Comparison of ENCODE assay signal across 1 cellular context in the genomic region with DNA sequence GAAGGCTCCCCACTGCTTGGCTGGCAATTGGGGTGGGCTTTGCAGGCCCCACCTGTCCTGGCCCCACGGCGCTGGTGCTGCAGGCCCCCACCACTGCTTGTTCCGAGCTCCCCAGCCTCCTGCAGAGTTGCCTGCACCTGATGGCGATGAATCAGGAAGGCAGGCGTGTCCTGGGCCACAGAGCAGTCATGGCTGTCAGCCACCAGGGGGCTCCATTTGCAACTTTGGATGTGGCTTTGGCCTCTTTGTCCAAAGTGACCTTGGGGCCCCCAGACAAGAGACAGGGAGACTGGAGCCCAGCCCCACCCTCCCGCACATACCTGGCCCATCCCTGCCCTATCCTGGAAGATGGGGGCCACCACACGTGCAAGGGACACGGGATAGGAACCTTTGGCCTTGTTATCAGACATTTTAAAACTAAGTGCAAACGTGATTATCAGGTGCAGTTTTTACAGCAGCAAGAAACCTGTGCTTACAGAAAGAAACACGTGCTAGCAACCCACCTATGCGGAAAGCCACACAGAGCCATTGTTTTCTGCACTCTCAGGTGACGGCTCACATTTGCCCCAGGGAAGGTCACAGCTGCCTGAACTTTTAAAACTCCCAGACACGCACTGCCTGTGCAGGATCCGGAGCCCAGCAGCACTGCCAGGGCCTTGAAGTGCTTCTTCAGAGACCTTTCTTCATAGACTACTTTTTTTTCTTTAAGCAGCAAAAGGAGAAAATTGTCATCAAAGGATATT.
TF ChIP-seq lines count a peak whose summit lies in the region.

A gene with protein sequence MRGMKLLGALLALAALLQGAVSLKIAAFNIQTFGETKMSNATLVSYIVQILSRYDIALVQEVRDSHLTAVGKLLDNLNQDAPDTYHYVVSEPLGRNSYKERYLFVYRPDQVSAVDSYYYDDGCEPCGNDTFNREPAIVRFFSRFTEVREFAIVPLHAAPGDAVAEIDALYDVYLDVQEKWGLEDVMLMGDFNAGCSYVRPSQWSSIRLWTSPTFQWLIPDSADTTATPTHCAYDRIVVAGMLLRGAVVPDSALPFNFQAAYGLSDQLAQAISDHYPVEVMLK (plus strand): TSS at position 443 of the 743 bp plus-strand sequence. CDS start 683 bp downstream, outside the sequence.

TF ChIP-seq in K562, 482 proteins besides CTCF, POLR2A, EP300 and RAD21 (continued from another document and continues in another):
- TF ChIP-seq, protein P1, sequence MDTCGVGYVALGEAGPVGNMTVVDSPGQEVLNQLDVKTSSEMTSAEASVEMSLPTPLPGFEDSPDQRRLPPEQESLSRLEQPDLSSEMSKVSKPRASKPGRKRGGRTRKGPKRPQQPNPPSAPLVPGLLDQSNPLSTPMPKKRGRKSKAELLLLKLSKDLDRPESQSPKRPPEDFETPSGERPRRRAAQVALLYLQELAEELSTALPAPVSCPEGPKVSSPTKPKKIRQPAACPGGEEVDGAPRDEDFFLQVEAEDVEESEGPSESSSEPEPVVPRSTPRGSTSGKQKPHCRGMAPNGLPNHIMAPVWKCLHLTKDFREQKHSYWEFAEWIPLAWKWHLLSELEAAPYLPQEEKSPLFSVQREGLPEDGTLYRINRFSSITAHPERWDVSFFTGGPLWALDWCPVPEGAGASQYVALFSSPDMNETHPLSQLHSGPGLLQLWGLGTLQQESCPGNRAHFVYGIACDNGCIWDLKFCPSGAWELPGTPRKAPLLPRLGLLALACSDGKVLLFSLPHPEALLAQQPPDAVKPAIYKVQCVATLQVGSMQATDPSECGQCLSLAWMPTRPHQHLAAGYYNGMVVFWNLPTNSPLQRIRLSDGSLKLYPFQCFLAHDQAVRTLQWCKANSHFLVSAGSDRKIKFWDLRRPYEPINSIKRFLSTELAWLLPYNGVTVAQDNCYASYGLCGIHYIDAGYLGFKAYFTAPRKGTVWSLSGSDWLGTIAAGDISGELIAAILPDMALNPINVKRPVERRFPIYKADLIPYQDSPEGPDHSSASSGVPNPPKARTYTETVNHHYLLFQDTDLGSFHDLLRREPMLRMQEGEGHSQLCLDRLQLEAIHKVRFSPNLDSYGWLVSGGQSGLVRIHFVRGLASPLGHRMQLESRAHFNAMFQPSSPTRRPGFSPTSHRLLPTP (IDR thresholded peaks at IDR 0.05; ENCODE audit: borderline replicate concordance, extremely low read depth, insufficient read length), result no peak
- TF ChIP-seq ARID2 (IDR thresholded peaks at IDR 0.05), result no peak
- TF ChIP-seq TBL1XR1 (IDR thresholded peaks at IDR 0.05; ENCODE audit: low read length in 2 of 2), result 0 out of 4 replicates have a peak, but pooled peaks of 1 of the 2 experiments have one; percentile 13
- TF ChIP-seq, protein P2, sequence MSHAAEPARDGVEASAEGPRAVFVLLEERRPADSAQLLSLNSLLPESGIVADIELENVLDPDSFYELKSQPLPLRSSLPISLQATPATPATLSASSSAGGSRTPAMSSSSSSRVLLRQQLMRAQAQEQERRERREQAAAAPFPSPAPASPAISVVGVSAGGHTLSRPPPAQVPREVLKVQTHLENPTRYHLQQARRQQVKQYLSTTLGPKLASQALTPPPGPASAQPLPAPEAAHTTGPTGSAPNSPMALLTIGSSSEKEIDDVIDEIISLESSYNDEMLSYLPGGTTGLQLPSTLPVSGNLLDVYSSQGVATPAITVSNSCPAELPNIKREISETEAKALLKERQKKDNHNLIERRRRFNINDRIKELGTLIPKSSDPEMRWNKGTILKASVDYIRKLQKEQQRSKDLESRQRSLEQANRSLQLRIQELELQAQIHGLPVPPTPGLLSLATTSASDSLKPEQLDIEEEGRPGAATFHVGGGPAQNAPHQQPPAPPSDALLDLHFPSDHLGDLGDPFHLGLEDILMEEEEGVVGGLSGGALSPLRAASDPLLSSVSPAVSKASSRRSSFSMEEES (CRISPR knock-in tag; IDR thresholded peaks at IDR 0.05), result no peak
- TF ChIP-seq XRCC5 (IDR thresholded peaks at IDR 0.05; ENCODE audit: low read depth, low read length), result no peak
- no peak for TF ChIP-seq RBM39 (optimal IDR thresholded peaks at IDR 0.05; ENCODE audit: low read depth, low read length)
- no peak for TF ChIP-seq NR2F6 (CRISPR knock-in tag; IDR thresholded peaks at IDR 0.05)
- TF ChIP-seq HSF4 (CRISPR knock-in tag; IDR thresholded peaks at IDR 0.05; ENCODE audit: borderline replicate concordance), result no peak
- TF ChIP-seq, protein P3, sequence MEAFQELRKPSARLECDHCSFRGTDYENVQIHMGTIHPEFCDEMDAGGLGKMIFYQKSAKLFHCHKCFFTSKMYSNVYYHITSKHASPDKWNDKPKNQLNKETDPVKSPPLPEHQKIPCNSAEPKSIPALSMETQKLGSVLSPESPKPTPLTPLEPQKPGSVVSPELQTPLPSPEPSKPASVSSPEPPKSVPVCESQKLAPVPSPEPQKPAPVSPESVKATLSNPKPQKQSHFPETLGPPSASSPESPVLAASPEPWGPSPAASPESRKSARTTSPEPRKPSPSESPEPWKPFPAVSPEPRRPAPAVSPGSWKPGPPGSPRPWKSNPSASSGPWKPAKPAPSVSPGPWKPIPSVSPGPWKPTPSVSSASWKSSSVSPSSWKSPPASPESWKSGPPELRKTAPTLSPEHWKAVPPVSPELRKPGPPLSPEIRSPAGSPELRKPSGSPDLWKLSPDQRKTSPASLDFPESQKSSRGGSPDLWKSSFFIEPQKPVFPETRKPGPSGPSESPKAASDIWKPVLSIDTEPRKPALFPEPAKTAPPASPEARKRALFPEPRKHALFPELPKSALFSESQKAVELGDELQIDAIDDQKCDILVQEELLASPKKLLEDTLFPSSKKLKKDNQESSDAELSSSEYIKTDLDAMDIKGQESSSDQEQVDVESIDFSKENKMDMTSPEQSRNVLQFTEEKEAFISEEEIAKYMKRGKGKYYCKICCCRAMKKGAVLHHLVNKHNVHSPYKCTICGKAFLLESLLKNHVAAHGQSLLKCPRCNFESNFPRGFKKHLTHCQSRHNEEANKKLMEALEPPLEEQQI (IDR thresholded peaks at IDR 0.05), result no peak
- TF ChIP-seq, protein P4, sequence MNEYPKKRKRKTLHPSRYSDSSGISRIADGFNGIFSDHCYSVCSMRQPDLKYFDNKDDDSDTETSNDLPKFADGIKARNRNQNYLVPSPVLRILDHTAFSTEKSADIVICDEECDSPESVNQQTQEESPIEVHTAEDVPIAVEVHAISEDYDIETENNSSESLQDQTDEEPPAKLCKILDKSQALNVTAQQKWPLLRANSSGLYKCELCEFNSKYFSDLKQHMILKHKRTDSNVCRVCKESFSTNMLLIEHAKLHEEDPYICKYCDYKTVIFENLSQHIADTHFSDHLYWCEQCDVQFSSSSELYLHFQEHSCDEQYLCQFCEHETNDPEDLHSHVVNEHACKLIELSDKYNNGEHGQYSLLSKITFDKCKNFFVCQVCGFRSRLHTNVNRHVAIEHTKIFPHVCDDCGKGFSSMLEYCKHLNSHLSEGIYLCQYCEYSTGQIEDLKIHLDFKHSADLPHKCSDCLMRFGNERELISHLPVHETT (CRISPR knock-in tag; conservative IDR thresholded peaks at IDR 0.05 in 1 of 2, IDR thresholded peaks at IDR 0.05 in 1 of 2), result no peak
- TF ChIP-seq, protein P5, sequence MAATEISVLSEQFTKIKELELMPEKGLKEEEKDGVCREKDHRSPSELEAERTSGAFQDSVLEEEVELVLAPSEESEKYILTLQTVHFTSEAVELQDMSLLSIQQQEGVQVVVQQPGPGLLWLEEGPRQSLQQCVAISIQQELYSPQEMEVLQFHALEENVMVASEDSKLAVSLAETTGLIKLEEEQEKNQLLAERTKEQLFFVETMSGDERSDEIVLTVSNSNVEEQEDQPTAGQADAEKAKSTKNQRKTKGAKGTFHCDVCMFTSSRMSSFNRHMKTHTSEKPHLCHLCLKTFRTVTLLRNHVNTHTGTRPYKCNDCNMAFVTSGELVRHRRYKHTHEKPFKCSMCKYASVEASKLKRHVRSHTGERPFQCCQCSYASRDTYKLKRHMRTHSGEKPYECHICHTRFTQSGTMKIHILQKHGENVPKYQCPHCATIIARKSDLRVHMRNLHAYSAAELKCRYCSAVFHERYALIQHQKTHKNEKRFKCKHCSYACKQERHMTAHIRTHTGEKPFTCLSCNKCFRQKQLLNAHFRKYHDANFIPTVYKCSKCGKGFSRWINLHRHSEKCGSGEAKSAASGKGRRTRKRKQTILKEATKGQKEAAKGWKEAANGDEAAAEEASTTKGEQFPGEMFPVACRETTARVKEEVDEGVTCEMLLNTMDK (IDR thresholded peaks at IDR 0.05; ENCODE audit: borderline replicate concordance, insufficient read depth, low read depth, low read length, poor library complexity, severe bottlenecking), result peak; percentile 87
- TF ChIP-seq GATA2 (CRISPR knock-in tag; IDR thresholded peaks at IDR 0.05), result no peak
- no peak for TF ChIP-seq SIN3B (IDR thresholded peaks at IDR 0.05; ENCODE audit: low read depth)
- no peak for TF ChIP-seq DMBX1 (CRISPR knock-in tag; IDR thresholded peaks at IDR 0.05; ENCODE audit: borderline replicate concordance)
- TF ChIP-seq EP400 (IDR thresholded peaks at IDR 0.05), result no peak
- TF ChIP-seq FOXA3 (CRISPR knock-in tag; conservative IDR thresholded peaks at IDR 0.05 in 1 of 2, IDR thresholded peaks at IDR 0.05 in 1 of 2), result no peak
- TF ChIP-seq FIP1L1 (IDR thresholded peaks at IDR 0.05; ENCODE audit: low read depth, low read length, poor library complexity, severe bottlenecking), result no peak
- no peak for TF ChIP-seq ILF3 (IDR thresholded peaks at IDR 0.05; ENCODE audit: borderline replicate concordance)
- no peak for TF ChIP-seq ZNF354B (CRISPR knock-in tag; IDR thresholded peaks at IDR 0.05)
- TF ChIP-seq MEF2A (IDR thresholded peaks at IDR 0.05; ENCODE audit: control insufficient read depth, low read depth, low read length), result no peak
- TF ChIP-seq STAG1 (CRISPR knock-in tag; IDR thresholded peaks at IDR 0.05; ENCODE audit: borderline replicate concordance), result peak; percentile 35; the same call in 1 of the 2 replicates
- TF ChIP-seq, protein P6, sequence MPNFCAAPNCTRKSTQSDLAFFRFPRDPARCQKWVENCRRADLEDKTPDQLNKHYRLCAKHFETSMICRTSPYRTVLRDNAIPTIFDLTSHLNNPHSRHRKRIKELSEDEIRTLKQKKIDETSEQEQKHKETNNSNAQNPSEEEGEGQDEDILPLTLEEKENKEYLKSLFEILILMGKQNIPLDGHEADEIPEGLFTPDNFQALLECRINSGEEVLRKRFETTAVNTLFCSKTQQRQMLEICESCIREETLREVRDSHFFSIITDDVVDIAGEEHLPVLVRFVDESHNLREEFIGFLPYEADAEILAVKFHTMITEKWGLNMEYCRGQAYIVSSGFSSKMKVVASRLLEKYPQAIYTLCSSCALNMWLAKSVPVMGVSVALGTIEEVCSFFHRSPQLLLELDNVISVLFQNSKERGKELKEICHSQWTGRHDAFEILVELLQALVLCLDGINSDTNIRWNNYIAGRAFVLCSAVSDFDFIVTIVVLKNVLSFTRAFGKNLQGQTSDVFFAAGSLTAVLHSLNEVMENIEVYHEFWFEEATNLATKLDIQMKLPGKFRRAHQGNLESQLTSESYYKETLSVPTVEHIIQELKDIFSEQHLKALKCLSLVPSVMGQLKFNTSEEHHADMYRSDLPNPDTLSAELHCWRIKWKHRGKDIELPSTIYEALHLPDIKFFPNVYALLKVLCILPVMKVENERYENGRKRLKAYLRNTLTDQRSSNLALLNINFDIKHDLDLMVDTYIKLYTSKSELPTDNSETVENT (CRISPR knock-in tag; IDR thresholded peaks at IDR 0.05), result 0 out of 2 replicates have a peak, but pooled peaks have one; percentile 4
- peak; percentile 41 for TF ChIP-seq MEIS2 (IDR thresholded peaks at IDR 0.05; ENCODE audit: partially characterized antibody)
- peak in 1 of 2 experiments; percentile 34; a peak in 1 of 3 replicates for TF ChIP-seq CBX3 (IDR thresholded peaks at IDR 0.05; ENCODE audit: borderline replicate concordance in 1 of 2, low read length in 2 of 2)
- no peak for TF ChIP-seq ZNF121 (CRISPR knock-in tag; conservative IDR thresholded peaks at IDR 0.05)
- TF ChIP-seq CC2D1A (IDR thresholded peaks at IDR 0.05), result no peak
- no peak for TF ChIP-seq CAMTA2 (CRISPR knock-in tag; conservative IDR thresholded peaks at IDR 0.05)
- TF ChIP-seq, protein P7, sequence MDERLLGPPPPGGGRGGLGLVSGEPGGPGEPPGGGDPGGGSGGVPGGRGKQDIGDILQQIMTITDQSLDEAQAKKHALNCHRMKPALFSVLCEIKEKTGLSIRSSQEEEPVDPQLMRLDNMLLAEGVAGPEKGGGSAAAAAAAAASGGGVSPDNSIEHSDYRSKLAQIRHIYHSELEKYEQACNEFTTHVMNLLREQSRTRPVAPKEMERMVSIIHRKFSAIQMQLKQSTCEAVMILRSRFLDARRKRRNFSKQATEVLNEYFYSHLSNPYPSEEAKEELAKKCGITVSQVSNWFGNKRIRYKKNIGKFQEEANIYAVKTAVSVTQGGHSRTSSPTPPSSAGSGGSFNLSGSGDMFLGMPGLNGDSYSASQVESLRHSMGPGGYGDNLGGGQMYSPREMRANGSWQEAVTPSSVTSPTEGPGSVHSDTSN (CRISPR knock-in tag; IDR thresholded peaks at IDR 0.05; ENCODE audit: low read depth), result no peak
- TF ChIP-seq, protein P7 (tag; conservative IDR thresholded peaks at IDR 0.05; ENCODE audit: low read depth), result no peak
- TF ChIP-seq ZFP30 (CRISPR knock-in tag; IDR thresholded peaks at IDR 0.05; ENCODE audit: borderline replicate concordance), result no peak
- no peak for TF ChIP-seq KLF13 (tag; IDR thresholded peaks at IDR 0.05; ENCODE audit: borderline replicate concordance, low read depth)
- TF ChIP-seq ZNF79 (CRISPR knock-in tag; IDR thresholded peaks at IDR 0.05; ENCODE audit: low read depth), result no peak
- TF ChIP-seq MYC (IDR thresholded peaks at IDR 0.05; ENCODE audit: low read depth, low read length), result 0 out of 2 replicates have a peak, but pooled peaks have one; percentile 49
- TF ChIP-seq MYC (CRISPR knock-in tag; IDR thresholded peaks at IDR 0.05; ENCODE audit: borderline replicate concordance, low read depth), result no peak
- peak; percentile 58; the same call in 1 of the 2 replicates for TF ChIP-seq CTBP1 (IDR thresholded peaks at IDR 0.05; ENCODE audit: borderline replicate concordance)
- no peak for TF ChIP-seq SRSF1 (IDR thresholded peaks at IDR 0.05; ENCODE audit: low read depth, low read length)
- no peak for TF ChIP-seq NONO (IDR thresholded peaks at IDR 0.05; ENCODE audit: low read depth in 2 of 2, low read length in 1 of 2)
- TF ChIP-seq YY1 (IDR thresholded peaks at IDR 0.05; ENCODE audit: borderline replicate concordance in 1 of 3, control insufficient read depth in 1 of 3, extremely low read depth in 1 of 3, insufficient read depth in 3 of 3, insufficient read length in 1 of 3, insufficient replicate concordance in 2 of 3, low read depth in 1 of 3, low read length in 2 of 3), result peak in 1 of 3 experiments; percentile 63
- TF ChIP-seq HDGF (IDR thresholded peaks at IDR 0.05), result no peak; the same call in 1 of the 2 replicates
- TF ChIP-seq, protein P8, sequence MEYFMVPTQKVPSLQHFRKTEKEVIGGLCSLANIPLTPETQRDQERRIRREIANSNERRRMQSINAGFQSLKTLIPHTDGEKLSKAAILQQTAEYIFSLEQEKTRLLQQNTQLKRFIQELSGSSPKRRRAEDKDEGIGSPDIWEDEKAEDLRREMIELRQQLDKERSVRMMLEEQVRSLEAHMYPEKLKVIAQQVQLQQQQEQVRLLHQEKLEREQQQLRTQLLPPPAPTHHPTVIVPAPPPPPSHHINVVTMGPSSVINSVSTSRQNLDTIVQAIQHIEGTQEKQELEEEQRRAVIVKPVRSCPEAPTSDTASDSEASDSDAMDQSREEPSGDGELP (CRISPR knock-in tag; IDR thresholded peaks at IDR 0.05; ENCODE audit: borderline replicate concordance), result no peak
